18 cellular contexts compared by ENCODE assay signal in the genomic region with DNA sequence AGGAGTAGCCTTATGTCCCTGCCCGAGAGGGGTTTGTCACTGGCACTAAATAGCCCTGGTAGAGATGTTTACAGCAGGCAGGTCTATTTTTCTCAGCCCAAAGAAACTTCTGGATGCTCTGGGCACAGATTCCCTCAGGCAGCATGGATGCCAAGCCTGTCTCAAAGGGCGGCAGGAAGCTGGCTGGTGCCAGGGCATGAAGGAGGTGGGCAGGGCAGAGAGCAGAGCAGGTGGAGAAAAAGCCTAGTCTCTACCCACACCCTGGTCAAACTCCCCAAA. TPM values are rescaled to one million over a fixed set of nuclear protein-coding genes. Genes with fewer than 3 reads are reported as not detected.
A peak's percentile ranks its signal among the peaks of the same experiment; 100 is the strongest.
DNase-seq lines count a peak whose midpoint lies in the region; ATAC-seq and TF ChIP-seq lines count a peak whose summit lies in the region.
"Had no signal": no experiment of that assay in that cellular context is flagged by ENCODE, and none has a peak within 500 bp of the region (broad histone marks: within the 10 kb centered on the region; RNA-seq: fewer than 3 reads in every experiment).

No MANE protein-coding gene starts in this region.

- TF ChIP-seq CTCF in left ventricle myocardium inferior (IDR thresholded peaks at IDR 0.05; ENCODE audit: borderline replicate concordance): no peak
- no peak for TF ChIP-seq CTCF in tibial artery (IDR thresholded peaks at IDR 0.05)

- intact Hi-C loops in left ventricle myocardium inferior (cut with micrococcal nuclease): no loop called here
- intact Hi-C loops in cardiac septum (cut with DNase I): no loop called here
- intact Hi-C loops in tibial artery (cut with DNase I; ENCODE audit: low total_unique reads): no loop called here

- H3K36me3 ChIP-seq in left ventricle myocardium inferior (peaks cover 39% of the 10 kb centered on the region), tibial artery (peaks cover 33 to 41% (median 37%) of the 10 kb centered on the region in 3 donors)

- H3K27me3 ChIP-seq in left ventricle myocardium inferior (ENCODE audit: low read depth) (no peaks in the 10 kb centered on the region), tibial artery (no peaks in the 10 kb centered on the region)
- H3K27me3 ChIP-seq: SJSA1 had no signal

- H3K27ac ChIP-seq in left ventricle myocardium inferior (replicated peaks) (peak overlapping the region; percentile 48), caudate nucleus (ENCODE audit: low read depth, low read length) (peak overlapping the region; percentile 84), tibial artery (peak overlapping the region; percentile 0 to 42)
- H3K27ac ChIP-seq: SJSA1 had no signal

- DNase-seq in left ventricle myocardium inferior: no peak
- DNase-seq in cardiac septum (ENCODE audit: low spot score): no peak
- peak in 2 of 61 donors; percentile 48 to 61 for DNase-seq in caudate nucleus (lab: John Stamatoyannopoulos, UW)
- DNase-seq in midbrain (lab: John Stamatoyannopoulos, UW): peak; percentile 24
- DNase-seq in tibial artery: no peak
- DNase-seq in stimulated activated CD4-positive, alpha-beta T cell treated with anti-CD3 and anti-CD28 coated beads, Interleukin-2, amount 100 ng/mL, for 24 hours: no peak
- DNase-seq in middle frontal gyrus (ENCODE audit: extremely low spot score, low spot score): no peak
- DNase-seq: activated CD4-positive, CD25-positive, alpha-beta regulatory T cell; CD8-positive, alpha-beta T cell; central memory CD4-positive, alpha-beta T cell; DMS79; natural killer cell; NCI-H748 treated with DMSO at 0.1 percent for 48 hours; spleen had no signal

- no peaks in the 10 kb centered on the region for H3K9me3 ChIP-seq in left ventricle myocardium inferior (replicated peaks)
- H3K9me3 ChIP-seq in tibial artery: no peaks in the 10 kb centered on the region
- H3K9me3 ChIP-seq: SJSA1, spleen, thoracic aorta had no signal

- H3K4me1 ChIP-seq in left ventricle myocardium inferior (peaks cover 29% of the 10 kb centered on the region), tibial artery (peaks cover 0 to 21% (median 16%) of the 10 kb centered on the region in 4 donors)

- H3K4me3 ChIP-seq in left ventricle myocardium inferior: no peak overlapping the region
- no peak overlapping the region for H3K4me3 ChIP-seq in tibial artery
- H3K4me3 ChIP-seq: SJSA1, spleen, thoracic aorta had no signal

- no peak for ATAC-seq in GM21825 (IDR thresholded peaks at IDR 0.05; ENCODE audit: unreplicated experiment)
- ATAC-seq: CD8-positive, alpha-beta T cell had no signal

RNA-seq across cellular contexts. Expression of a gene that starts 4.1 kb away (rescaled TPM):
- total RNA-seq in left ventricle myocardium inferior: 22.4 TPM
- 13.0 TPM for total RNA-seq in cardiac septum
- total RNA-seq: CD8-positive, alpha-beta T cell had no signal

RNA-seq across cellular contexts. Expression of a gene that starts 13.2 kb away (rescaled TPM):
- total RNA-seq in left ventricle myocardium inferior (1.4 TPM), cardiac septum (1.3 TPM)
- total RNA-seq: fibroblast of lung, SJSA1 had no signal

RNA-seq across cellular contexts. Expression of a gene that starts 34.3 kb away (rescaled TPM):
- total RNA-seq in left ventricle myocardium inferior (122 TPM), cardiac septum (138 TPM)

RNA-seq across cellular contexts. Expression of a gene that starts 34.6 kb away (rescaled TPM):
- total RNA-seq in left ventricle myocardium inferior (15.0 TPM), cardiac septum (16.7 TPM)

Comparison
In these comparisons a context has a peak if more than half of its experiments do, and no peak if none do; other contexts are left out.
1. H3K27ac ChIP-seq: peak in every context shown above with its lines; median percentile 84 in caudate nucleus; 48 in left ventricle myocardium inferior; 21 in tibial artery.